ENCODE assay signal across 1 cellular context in genomic region chr15:32585844-32586243, GRCh38. TPM values are rescaled to one million over a fixed set of nuclear protein-coding genes. Genes with fewer than 3 reads are reported as not detected.
"Had no signal": no experiment of that assay in that cellular context is flagged by ENCODE, and none has a peak within 500 bp of the region (broad histone marks: within the 10 kb centered on the region; RNA-seq: fewer than 3 reads in every experiment).

No MANE protein-coding gene starts in this region.

RNA-seq across cellular contexts. Expression of gene GOLGA8N, which starts 7.4 kb away (rescaled TPM):
- total RNA-seq: G401 had no signal

RNA-seq across cellular contexts. Expression of gene SCG5, which starts 55.7 kb away (rescaled TPM):
- total RNA-seq: G401 had no signal
